In genomic region chr6:26216015-26216885, GRCh38 we compare ENCODE assay signal across 1 cellular context.
A peak's percentile ranks its signal among the peaks of the same experiment; 100 is the strongest.
TF ChIP-seq lines count a peak whose summit lies in the region.

No MANE protein-coding gene starts in this region.

TF ChIP-seq in HepG2, 621 proteins besides CTCF, POLR2A, EP300 and RAD21 (continued from another document and continues in another):
- TF ChIP-seq ELF3 (CRISPR knock-in tag; IDR thresholded peaks at IDR 0.05) (0 out of 2 replicates have a peak, but pooled peaks have one; percentile 10), ZNF788 (CRISPR knock-in tag; IDR thresholded peaks at IDR 0.05; ENCODE audit: borderline replicate concordance) (no peak), PAX8 (CRISPR knock-in tag; IDR thresholded peaks at IDR 0.05; ENCODE audit: borderline replicate concordance) (no peak), ZNF883 (CRISPR knock-in tag; IDR thresholded peaks at IDR 0.05; ENCODE audit: not compliant biosample characterization) (no peak), KDM4B (CRISPR knock-in tag; IDR thresholded peaks at IDR 0.05) (peak; percentile 67; the same call in 1 of the 2 replicates), ZMYM3 (CRISPR knock-in tag; IDR thresholded peaks at IDR 0.05) (no peak), CCDC6 (CRISPR knock-in tag; IDR thresholded peaks at IDR 0.05) (peak; percentile 30; the same call in 1 of the 2 replicates), PHF21A (CRISPR knock-in tag; IDR thresholded peaks at IDR 0.05) (peak; percentile 73; the same call in 1 of the 2 replicates), ZNF558 (CRISPR knock-in tag; IDR thresholded peaks at IDR 0.05; ENCODE audit: borderline replicate concordance) (0 out of 2 replicates have a peak, but pooled peaks have one; percentile 71), TEAD2 (CRISPR knock-in tag; IDR thresholded peaks at IDR 0.05) (no peak), ZNF784 (CRISPR knock-in tag; IDR thresholded peaks at IDR 0.05; ENCODE audit: borderline replicate concordance) (peak; percentile 7; the same call in 1 of the 2 replicates), ZNF678 (CRISPR knock-in tag; IDR thresholded peaks at IDR 0.05) (no peak), ZNF337 (CRISPR knock-in tag; IDR thresholded peaks at IDR 0.05; ENCODE audit: borderline replicate concordance, low read depth) (peak; percentile 18; the same call in 1 of the 2 replicates), GPN1 (CRISPR knock-in tag; IDR thresholded peaks at IDR 0.05; ENCODE audit: borderline replicate concordance) (no peak), ZNF10 (CRISPR knock-in tag; IDR thresholded peaks at IDR 0.05; ENCODE audit: borderline replicate concordance, low read depth) (no peak), KDM5B (CRISPR knock-in tag; IDR thresholded peaks at IDR 0.05; ENCODE audit: borderline replicate concordance) (no peak), ZNF225 (CRISPR knock-in tag; IDR thresholded peaks at IDR 0.05) (no peak), ZNF441 (CRISPR knock-in tag; IDR thresholded peaks at IDR 0.05; ENCODE audit: borderline replicate concordance) (no peak), FOXP4 (CRISPR knock-in tag; IDR thresholded peaks at IDR 0.05) (no peak; the same call in none of the 2 replicates), ZNF260 (CRISPR knock-in tag; IDR thresholded peaks at IDR 0.05; ENCODE audit: borderline replicate concordance, low read depth) (no peak), ZNF274 (CRISPR knock-in tag; IDR thresholded peaks at IDR 0.05) (no peak), ZNF17 (CRISPR knock-in tag; IDR thresholded peaks at IDR 0.05) (no peak), MXD3 (CRISPR knock-in tag; IDR thresholded peaks at IDR 0.05) (no peak; the same call in 1 of the 2 replicates), ZSCAN22 (CRISPR knock-in tag; IDR thresholded peaks at IDR 0.05) (0 out of 2 replicates have a peak, but pooled peaks have one; percentile 3), PAWR (CRISPR knock-in tag; IDR thresholded peaks at IDR 0.05; ENCODE audit: borderline replicate concordance) (no peak), ZNF703 (CRISPR knock-in tag; IDR thresholded peaks at IDR 0.05; ENCODE audit: borderline replicate concordance) (0 out of 2 replicates have a peak, but pooled peaks have one; percentile 67), TRIM24 (CRISPR knock-in tag; IDR thresholded peaks at IDR 0.05) (no peak), SIX4 (CRISPR knock-in tag; IDR thresholded peaks at IDR 0.05) (no peak), ZNF605 (CRISPR knock-in tag; IDR thresholded peaks at IDR 0.05) (no peak), HDAC1 (CRISPR knock-in tag; IDR thresholded peaks at IDR 0.05) (no peak), HDAC2 (CRISPR knock-in tag; IDR thresholded peaks at IDR 0.05) (peak; percentile 65; the same call in 1 of the 2 replicates), ZNF747 (CRISPR knock-in tag; IDR thresholded peaks at IDR 0.05; ENCODE audit: borderline replicate concordance) (no peak), ZNF451 (CRISPR knock-in tag; IDR thresholded peaks at IDR 0.05) (no peak), EZH2 (conservative IDR thresholded peaks at IDR 0.05; ENCODE audit: low read depth, low read length) (no peak), KAT2B (IDR thresholded peaks at IDR 0.05; ENCODE audit: borderline replicate concordance, low read depth, low read length) (no peak), MYPOP (CRISPR knock-in tag; IDR thresholded peaks at IDR 0.05) (peak; percentile 83), ZNF749 (CRISPR knock-in tag; IDR thresholded peaks at IDR 0.05; ENCODE audit: borderline replicate concordance) (no peak), RARG (CRISPR knock-in tag; IDR thresholded peaks at IDR 0.05; ENCODE audit: low read depth) (no peak), MLLT10 (CRISPR knock-in tag; IDR thresholded peaks at IDR 0.05) (no peak), ZNF724P (CRISPR knock-in tag; IDR thresholded peaks at IDR 0.05; ENCODE audit: borderline replicate concordance) (no peak), ZNF816 (CRISPR knock-in tag; IDR thresholded peaks at IDR 0.05; ENCODE audit: borderline replicate concordance) (0 out of 2 replicates have a peak, but pooled peaks have one; percentile 4), ZFP91 (CRISPR knock-in tag; IDR thresholded peaks at IDR 0.05; ENCODE audit: borderline replicate concordance) (no peak), GTF2F1 (IDR thresholded peaks at IDR 0.05; ENCODE audit: low read length) (peak; percentile 89), KDM1A (CRISPR knock-in tag; IDR thresholded peaks at IDR 0.05) (no peak), ZNF549 (CRISPR knock-in tag; IDR thresholded peaks at IDR 0.05) (no peak), RAD51 (IDR thresholded peaks at IDR 0.05; ENCODE audit: borderline replicate concordance) (no peak), RELA (CRISPR knock-in tag; IDR thresholded peaks at IDR 0.05) (no peak), DDIT3 (CRISPR knock-in tag; IDR thresholded peaks at IDR 0.05) (no peak), ZSCAN20 (CRISPR knock-in tag; IDR thresholded peaks at IDR 0.05; ENCODE audit: borderline replicate concordance) (no peak), CHD2 (IDR thresholded peaks at IDR 0.05; ENCODE audit: low read depth, low read length) (no peak), PHF5A (CRISPR knock-in tag; IDR thresholded peaks at IDR 0.05; ENCODE audit: low read depth, unreplicated experiment) (no peak), ZNF512 (CRISPR knock-in tag; IDR thresholded peaks at IDR 0.05) (no peak), ZNF567 (CRISPR knock-in tag; IDR thresholded peaks at IDR 0.05; ENCODE audit: borderline replicate concordance) (no peak; the same call in 1 of the 2 replicates), SMARCE1 (IDR thresholded peaks at IDR 0.05; ENCODE audit: borderline replicate concordance) (no peak), BORCS8-MEF2B (CRISPR knock-in tag; IDR thresholded peaks at IDR 0.05) (no peak), RORA (CRISPR knock-in tag; IDR thresholded peaks at IDR 0.05) (peak; percentile 32; the same call in 1 of the 2 replicates), SP2 (CRISPR knock-in tag; IDR thresholded peaks at IDR 0.05) (no peak), EED (CRISPR knock-in tag; IDR thresholded peaks at IDR 0.05) (0 out of 2 replicates have a peak, but pooled peaks have one; percentile 64), ZNF383 (CRISPR knock-in tag; IDR thresholded peaks at IDR 0.05; ENCODE audit: borderline replicate concordance) (no peak), MEIS1 (CRISPR knock-in tag; IDR thresholded peaks at IDR 0.05; ENCODE audit: borderline replicate concordance) (no peak), ISX (CRISPR knock-in tag; conservative IDR thresholded peaks at IDR 0.05) (no peak), XRCC5 (optimal IDR thresholded peaks at IDR 0.05; ENCODE audit: low read length) (no peak), TSC22D2 (CRISPR knock-in tag; IDR thresholded peaks at IDR 0.05; ENCODE audit: borderline replicate concordance) (no peak), ZKSCAN5 (CRISPR knock-in tag; IDR thresholded peaks at IDR 0.05) (no peak), JDP2 (CRISPR knock-in tag; IDR thresholded peaks at IDR 0.05; ENCODE audit: borderline replicate concordance) (no peak), TOE1 (CRISPR knock-in tag; IDR thresholded peaks at IDR 0.05) (no peak), GATA4 (IDR thresholded peaks at IDR 0.05; ENCODE audit: borderline replicate concordance, low read depth) (peak; percentile 84), HIVEP1 (CRISPR knock-in tag; IDR thresholded peaks at IDR 0.05) (peak; percentile 2; the same call in 1 of the 2 replicates), ZNF430 (CRISPR knock-in tag; IDR thresholded peaks at IDR 0.05) (no peak), SNAI1 (CRISPR knock-in tag; IDR thresholded peaks at IDR 0.05; ENCODE audit: borderline replicate concordance) (no peak), ZNF792 (CRISPR knock-in tag; IDR thresholded peaks at IDR 0.05) (no peak), ZNF766 (CRISPR knock-in tag; IDR thresholded peaks at IDR 0.05; ENCODE audit: borderline replicate concordance) (no peak; the same call in 1 of the 2 replicates), ZNF619 (CRISPR knock-in tag; IDR thresholded peaks at IDR 0.05) (no peak), ATF6 (CRISPR knock-in tag; conservative IDR thresholded peaks at IDR 0.05) (no peak; the same call in 1 of the 2 replicates), XBP1 (CRISPR knock-in tag; IDR thresholded peaks at IDR 0.05) (no peak), THAP7 (CRISPR knock-in tag; IDR thresholded peaks at IDR 0.05) (no peak), ARNTL (CRISPR knock-in tag; IDR thresholded peaks at IDR 0.05) (no peak), LCORL (IDR thresholded peaks at IDR 0.05) (no peak), LCORL (CRISPR knock-in tag; IDR thresholded peaks at IDR 0.05) (no peak), CENPX (CRISPR knock-in tag; IDR thresholded peaks at IDR 0.05) (no peak)
